Comparison of ENCODE assay signal across 28 cellular contexts in the genomic region with DNA sequence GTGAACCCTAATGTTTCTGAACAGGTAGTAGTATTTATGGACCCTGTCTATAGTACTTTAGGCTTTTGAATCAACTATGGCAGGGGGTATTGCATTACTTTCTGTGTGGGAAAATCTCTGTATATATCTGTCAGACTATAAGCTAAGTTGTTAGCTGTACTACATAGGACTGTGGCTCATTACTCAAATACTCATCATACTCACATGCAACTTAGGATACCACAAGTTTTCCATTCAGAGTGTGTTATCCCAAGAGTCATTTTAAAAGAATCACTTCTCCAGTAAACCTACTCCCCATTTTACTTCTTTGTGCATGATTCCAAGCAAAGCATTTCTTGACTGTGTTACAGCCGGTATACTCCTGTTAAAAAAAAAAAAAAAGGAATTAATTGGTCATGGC.
"Had no signal": no experiment of that assay in that cellular context is flagged by ENCODE, and none has a peak within 500 bp of the region (broad histone marks: within the 10 kb centered on the region; RNA-seq: fewer than 3 reads in every experiment).

No MANE protein-coding gene starts in this region.

- FAIRE-seq: islet of Langerhans, kidney, pancreas, urothelium cell line had no signal

- H3K4me3 ChIP-seq: heart right ventricle, hepatocyte, left lung, lung, mucosa of descending colon, pancreas, prostate gland, sigmoid colon, smooth muscle cell, stomach, testis, thyroid gland, upper lobe of right lung had no signal

- H2AFZ ChIP-seq: hepatocyte had no signal

- H3K27ac ChIP-seq: heart right ventricle, hepatocyte, left lung, pancreas, prostate gland, sigmoid colon, stomach, testis, thyroid gland, upper lobe of right lung had no signal

- H3K4me2 ChIP-seq: hepatocyte, smooth muscle cell had no signal

- DNase-seq: heart right ventricle; kidney; left colon; left lung; midbrain; mucosa of descending colon; naive thymus-derived CD4-positive, alpha-beta T cell; nucleus accumbens; pancreas; posterior cingulate gyrus; retina; right cardiac atrium; sigmoid colon; stimulated activated CD4-positive, alpha-beta T cell treated with anti-CD3 and anti-CD28 coated beads, Interleukin-1b, Interleukin-23, amount 100 ng/mL, for 48 hours; stimulated activated CD4-positive, alpha-beta T cell treated with anti-CD3 and anti-CD28 coated beads, Interleukin-2, amount 100 ng/mL, for 48 hours; stimulated activated naive B cell treated with anti-CD40 and anti-IgM and Interleukin-4, amounts not matched to agents 10 μg/mL and 1 μg/mL and 100 μg/mL, for 72 hours; stimulated activated naive CD8-positive, alpha-beta T cell treated with anti-CD3 and anti-CD28 coated beads, Interleukin-15, Interleukin-2, amounts not matched to agents 100 U/mL and 50 U/mL, for 24 hours; stomach; testis; thyroid gland; trophoblast cell; upper lobe of right lung had no signal

- H3K79me2 ChIP-seq: hepatocyte had no signal

- H3K27me3 ChIP-seq: heart right ventricle, hepatocyte, left lung, pancreas, sigmoid colon, stomach, testis, thyroid gland, upper lobe of right lung had no signal

- H3K4me1 ChIP-seq: pancreas, prostate gland, testis had no signal

- H3K36me3 ChIP-seq: left lung, pancreas, prostate gland had no signal

- H3K9me3 ChIP-seq: heart right ventricle, left lung, mucosa of descending colon, pancreas, prostate gland, sigmoid colon, stomach, testis, thyroid gland, upper lobe of right lung had no signal
